1 cellular context compared by ENCODE assay signal in the genomic region with DNA sequence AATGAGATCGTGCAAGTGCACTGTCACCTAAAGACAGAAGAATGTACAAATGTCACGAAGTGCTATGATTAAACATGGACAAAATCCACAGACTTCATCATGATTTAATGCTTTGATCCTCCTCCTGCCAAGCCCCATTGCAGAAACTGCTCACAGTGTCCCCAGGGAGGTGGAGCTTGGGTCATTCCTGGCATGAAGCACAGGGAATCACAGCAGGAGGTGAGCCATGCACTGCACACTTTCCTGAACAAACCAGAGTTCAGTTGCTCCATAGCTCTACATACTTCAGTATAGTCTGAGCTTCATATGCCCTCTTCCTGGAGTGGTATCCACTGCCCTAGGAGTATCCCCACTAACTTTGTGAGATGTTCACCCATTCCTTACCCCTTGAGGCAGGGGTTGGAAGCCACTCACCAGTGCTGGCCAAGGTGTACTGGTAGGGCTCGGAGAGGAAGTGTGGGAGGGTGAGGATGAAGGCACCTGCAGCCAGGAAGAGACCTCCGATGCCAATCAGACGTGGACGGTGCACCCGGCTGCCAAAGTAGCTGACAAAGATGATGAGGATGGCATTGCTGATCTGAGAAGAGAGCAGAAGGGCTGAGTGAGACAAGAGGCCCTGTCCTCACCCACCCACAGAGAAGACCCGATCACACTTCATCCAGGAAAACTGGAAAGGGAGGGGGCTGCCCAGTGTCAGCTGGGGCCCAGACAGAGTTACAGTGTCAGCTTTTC.
TF ChIP-seq lines count a peak whose summit lies in the region.

No MANE protein-coding gene starts in this region.

TF ChIP-seq in GM23338, 12 proteins besides CTCF, POLR2A, EP300 and RAD21 (continued from another document):
- TF ChIP-seq, protein P1, sequence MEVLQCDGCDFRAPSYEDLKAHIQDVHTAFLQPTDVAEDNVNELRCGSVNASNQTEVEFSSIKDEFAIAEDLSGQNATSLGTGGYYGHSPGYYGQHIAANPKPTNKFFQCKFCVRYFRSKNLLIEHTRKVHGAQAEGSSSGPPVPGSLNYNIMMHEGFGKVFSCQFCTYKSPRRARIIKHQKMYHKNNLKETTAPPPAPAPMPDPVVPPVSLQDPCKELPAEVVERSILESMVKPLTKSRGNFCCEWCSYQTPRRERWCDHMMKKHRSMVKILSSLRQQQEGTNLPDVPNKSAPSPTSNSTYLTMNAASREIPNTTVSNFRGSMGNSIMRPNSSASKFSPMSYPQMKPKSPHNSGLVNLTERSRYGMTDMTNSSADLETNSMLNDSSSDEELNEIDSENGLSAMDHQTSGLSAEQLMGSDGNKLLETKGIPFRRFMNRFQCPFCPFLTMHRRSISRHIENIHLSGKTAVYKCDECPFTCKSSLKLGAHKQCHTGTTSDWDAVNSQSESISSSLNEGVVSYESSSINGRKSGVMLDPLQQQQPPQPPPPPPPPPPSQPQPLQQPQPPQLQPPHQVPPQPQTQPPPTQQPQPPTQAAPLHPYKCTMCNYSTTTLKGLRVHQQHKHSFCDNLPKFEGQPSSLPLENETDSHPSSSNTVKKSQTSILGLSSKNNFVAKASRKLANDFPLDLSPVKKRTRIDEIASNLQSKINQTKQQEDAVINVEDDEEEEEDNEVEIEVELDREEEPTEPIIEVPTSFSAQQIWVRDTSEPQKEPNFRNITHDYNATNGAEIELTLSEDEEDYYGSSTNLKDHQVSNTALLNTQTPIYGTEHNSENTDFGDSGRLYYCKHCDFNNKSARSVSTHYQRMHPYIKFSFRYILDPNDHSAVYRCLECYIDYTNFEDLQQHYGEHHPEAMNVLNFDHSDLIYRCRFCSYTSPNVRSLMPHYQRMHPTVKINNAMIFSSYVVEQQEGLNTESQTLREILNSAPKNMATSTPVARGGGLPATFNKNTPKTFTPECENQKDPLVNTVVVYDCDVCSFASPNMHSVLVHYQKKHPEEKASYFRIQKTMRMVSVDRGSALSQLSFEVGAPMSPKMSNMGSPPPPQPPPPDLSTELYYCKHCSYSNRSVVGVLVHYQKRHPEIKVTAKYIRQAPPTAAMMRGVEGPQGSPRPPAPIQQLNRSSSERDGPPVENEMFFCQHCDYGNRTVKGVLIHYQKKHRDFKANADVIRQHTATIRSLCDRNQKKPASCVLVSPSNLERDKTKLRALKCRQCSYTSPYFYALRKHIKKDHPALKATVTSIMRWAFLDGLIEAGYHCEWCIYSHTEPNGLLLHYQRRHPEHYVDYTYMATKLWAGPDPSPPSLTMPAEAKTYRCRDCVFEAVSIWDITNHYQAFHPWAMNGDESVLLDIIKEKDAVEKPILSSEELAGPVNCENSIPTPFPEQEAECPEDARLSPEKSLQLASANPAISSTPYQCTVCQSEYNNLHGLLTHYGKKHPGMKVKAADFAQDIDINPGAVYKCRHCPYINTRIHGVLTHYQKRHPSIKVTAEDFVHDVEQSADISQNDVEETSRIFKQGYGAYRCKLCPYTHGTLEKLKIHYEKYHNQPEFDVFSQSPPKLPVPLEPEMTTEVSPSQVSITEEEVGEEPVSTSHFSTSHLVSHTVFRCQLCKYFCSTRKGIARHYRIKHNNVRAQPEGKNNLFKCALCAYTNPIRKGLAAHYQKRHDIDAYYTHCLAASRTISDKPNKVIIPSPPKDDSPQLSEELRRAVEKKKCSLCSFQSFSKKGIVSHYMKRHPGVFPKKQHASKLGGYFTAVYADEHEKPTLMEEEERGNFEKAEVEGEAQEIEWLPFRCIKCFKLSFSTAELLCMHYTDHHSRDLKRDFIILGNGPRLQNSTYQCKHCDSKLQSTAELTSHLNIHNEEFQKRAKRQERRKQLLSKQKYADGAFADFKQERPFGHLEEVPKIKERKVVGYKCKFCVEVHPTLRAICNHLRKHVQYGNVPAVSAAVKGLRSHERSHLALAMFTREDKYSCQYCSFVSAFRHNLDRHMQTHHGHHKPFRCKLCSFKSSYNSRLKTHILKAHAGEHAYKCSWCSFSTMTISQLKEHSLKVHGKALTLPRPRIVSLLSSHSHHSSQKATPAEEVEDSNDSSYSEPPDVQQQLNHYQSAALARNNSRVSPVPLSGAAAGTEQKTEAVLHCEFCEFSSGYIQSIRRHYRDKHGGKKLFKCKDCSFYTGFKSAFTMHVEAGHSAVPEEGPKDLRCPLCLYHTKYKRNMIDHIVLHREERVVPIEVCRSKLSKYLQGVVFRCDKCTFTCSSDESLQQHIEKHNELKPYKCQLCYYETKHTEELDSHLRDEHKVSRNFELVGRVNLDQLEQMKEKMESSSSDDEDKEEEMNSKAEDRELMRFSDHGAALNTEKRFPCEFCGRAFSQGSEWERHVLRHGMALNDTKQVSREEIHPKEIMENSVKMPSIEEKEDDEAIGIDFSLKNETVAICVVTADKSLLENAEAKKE (CRISPR knock-in tag; IDR thresholded peaks at IDR 0.05): no peak
- TF ChIP-seq EZH2 (IDR thresholded peaks at IDR 0.05; ENCODE audit: low read depth, unreplicated experiment) (no peak), ZNF114 (CRISPR knock-in tag; IDR thresholded peaks at IDR 0.05) (no peak)
- TF ChIP-seq, protein P2, sequence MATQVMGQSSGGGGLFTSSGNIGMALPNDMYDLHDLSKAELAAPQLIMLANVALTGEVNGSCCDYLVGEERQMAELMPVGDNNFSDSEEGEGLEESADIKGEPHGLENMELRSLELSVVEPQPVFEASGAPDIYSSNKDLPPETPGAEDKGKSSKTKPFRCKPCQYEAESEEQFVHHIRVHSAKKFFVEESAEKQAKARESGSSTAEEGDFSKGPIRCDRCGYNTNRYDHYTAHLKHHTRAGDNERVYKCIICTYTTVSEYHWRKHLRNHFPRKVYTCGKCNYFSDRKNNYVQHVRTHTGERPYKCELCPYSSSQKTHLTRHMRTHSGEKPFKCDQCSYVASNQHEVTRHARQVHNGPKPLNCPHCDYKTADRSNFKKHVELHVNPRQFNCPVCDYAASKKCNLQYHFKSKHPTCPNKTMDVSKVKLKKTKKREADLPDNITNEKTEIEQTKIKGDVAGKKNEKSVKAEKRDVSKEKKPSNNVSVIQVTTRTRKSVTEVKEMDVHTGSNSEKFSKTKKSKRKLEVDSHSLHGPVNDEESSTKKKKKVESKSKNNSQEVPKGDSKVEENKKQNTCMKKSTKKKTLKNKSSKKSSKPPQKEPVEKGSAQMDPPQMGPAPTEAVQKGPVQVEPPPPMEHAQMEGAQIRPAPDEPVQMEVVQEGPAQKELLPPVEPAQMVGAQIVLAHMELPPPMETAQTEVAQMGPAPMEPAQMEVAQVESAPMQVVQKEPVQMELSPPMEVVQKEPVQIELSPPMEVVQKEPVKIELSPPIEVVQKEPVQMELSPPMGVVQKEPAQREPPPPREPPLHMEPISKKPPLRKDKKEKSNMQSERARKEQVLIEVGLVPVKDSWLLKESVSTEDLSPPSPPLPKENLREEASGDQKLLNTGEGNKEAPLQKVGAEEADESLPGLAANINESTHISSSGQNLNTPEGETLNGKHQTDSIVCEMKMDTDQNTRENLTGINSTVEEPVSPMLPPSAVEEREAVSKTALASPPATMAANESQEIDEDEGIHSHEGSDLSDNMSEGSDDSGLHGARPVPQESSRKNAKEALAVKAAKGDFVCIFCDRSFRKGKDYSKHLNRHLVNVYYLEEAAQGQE (IDR thresholded peaks at IDR 0.05; ENCODE audit: unreplicated experiment): no peak
